26 cellular contexts compared by ENCODE assay signal in genomic region chr13:113668491-113668971, GRCh38. TPM values are rescaled to one million over a fixed set of nuclear protein-coding genes. Genes with fewer than 3 reads are reported as not detected.
DNase-seq lines count a peak whose midpoint lies in the region; ATAC-seq and TF ChIP-seq lines count a peak whose summit lies in the region.
"Had no signal": no experiment of that assay in that cellular context is flagged by ENCODE, and none has a peak within 500 bp of the region (broad histone marks: within the 10 kb centered on the region; RNA-seq: fewer than 3 reads in every experiment).

No MANE protein-coding gene starts in this region.

- ATAC-seq in lower lobe of right lung = no peak
- ATAC-seq: gastroesophageal sphincter had no signal

- peaks cover 7% of the 10 kb centered on the region for H3K27me3 Mint-ChIP-seq in activated naive CD4-positive, alpha-beta T cell treated with anti-CD3 and anti-CD28 coated beads, Interleukin-2, amount 10 ng/mL, durations not matched to agents 7 days and 5 days
- peaks cover 0 to 19% (median 2%) of the 10 kb centered on the region in 3 donors for H3K27me3 Mint-ChIP-seq in CD14-positive monocyte (ENCODE audit: low read depth in 3 of 3)
- H3K27me3 Mint-ChIP-seq: IgD-negative memory B cell had no signal

- no peak for TF ChIP-seq POLR2A in suprapubic skin (IDR thresholded peaks at IDR 0.05)

- peaks cover 4% of the 10 kb centered on the region for H3K9me3 Mint-ChIP-seq in activated naive CD4-positive, alpha-beta T cell treated with anti-CD3 and anti-CD28 coated beads, Interleukin-2, amount 10 ng/mL, durations not matched to agents 7 days and 5 days
- H3K9me3 Mint-ChIP-seq in CD14-positive monocyte = peaks cover 0 to 14% (median 0%) of the 10 kb centered on the region in 7 donors

- DNase-seq in activated naive CD4-positive, alpha-beta T cell treated with anti-CD3 and anti-CD28 coated beads, Interleukin-2, amount 10 ng/mL, durations not matched to agents 7 days and 5 days = peak; percentile 16
- DNase-seq in activated naive CD4-positive, alpha-beta T cell treated with anti-CD3 and anti-CD28 coated beads, Interleukin-2, amount 50 U/mL, for 16 hours = no peak
- peak; percentile 58 for DNase-seq in RPMI8226
- peak; percentile 42 for DNase-seq in lower lobe of right lung
- DNase-seq in suprapubic skin (ENCODE audit: low spot score in 2 of 2) = peak; percentile 43 to 74
- DNase-seq in CD14-positive monocyte (ENCODE audit: low spot score) = no peak
- DNase-seq in AML-193 (lab: John Stamatoyannopoulos, UW) = no peak
- DNase-seq in NCI-H2196 treated with DMSO at 0.1 percent for 48 hours (lab: John Stamatoyannopoulos, UW; ENCODE audit: unreplicated experiment) = no peak
- DNase-seq: activated CD4-positive, alpha-beta T cell treated with anti-CD3 and anti-CD28 coated beads, Interleukin-2, amount 50 U/mL, for 4 hours; cerebellar nuclear complex; DMS 273 treated with DMSO at 0.1 percent for 48 hours; effector memory CD4-positive, alpha-beta T cell; GDM1; NCI-H1417; NCI-H2107; NCI-H524; stimulated activated CD8-positive, alpha-beta memory T cell treated with anti-CD3 and anti-CD28 coated beads, Interleukin-4, amount 100 ng/mL, for 48 hours had no signal

- no peak overlapping the region for H3K27ac Mint-ChIP-seq in activated naive CD4-positive, alpha-beta T cell treated with anti-CD3 and anti-CD28 coated beads, Interleukin-2, amount 10 ng/mL, durations not matched to agents 7 days and 5 days
- H3K27ac Mint-ChIP-seq in CD14-positive monocyte = peak overlapping the region in 1 of 7 donors; percentile 19

- H3K4me1 Mint-ChIP-seq in activated naive CD4-positive, alpha-beta T cell treated with anti-CD3 and anti-CD28 coated beads, Interleukin-2, amount 10 ng/mL, durations not matched to agents 7 days and 5 days = no peaks in the 10 kb centered on the region
- H3K4me1 Mint-ChIP-seq in CD14-positive monocyte = no peaks in the 10 kb centered on the region
- H3K4me1 Mint-ChIP-seq: IgD-negative memory B cell had no signal

- no peak overlapping the region for H3K4me3 Mint-ChIP-seq in activated naive CD4-positive, alpha-beta T cell treated with anti-CD3 and anti-CD28 coated beads, Interleukin-2, amount 10 ng/mL, durations not matched to agents 7 days and 5 days
- no peak overlapping the region for H3K4me3 Mint-ChIP-seq in CD14-positive monocyte
- H3K4me3 Mint-ChIP-seq: IgD-negative memory B cell had no signal

- CTCF ChIA-PET in activated naive CD4-positive, alpha-beta T cell treated with anti-CD3 and anti-CD28 coated beads, Interleukin-2, amount 10 ng/mL, durations not matched to agents 7 days and 5 days (lab: Charles Lee) = no interaction called here

- H3K27me3 ChIP-seq in lower lobe of right lung (ENCODE audit: low read depth) (no peaks in the 10 kb centered on the region), suprapubic skin (no peaks in the 10 kb centered on the region)
- H3K27me3 ChIP-seq: ascending aorta, esophagus muscularis mucosa had no signal

- intact Hi-C loops in lower lobe of right lung (cut with DNase I) = no loop called here
- intact Hi-C loops in CD14-positive monocyte (cut with micrococcal nuclease) = no loop called here

- TF ChIP-seq CTCF in lower lobe of right lung (IDR thresholded peaks at IDR 0.05) (no peak), suprapubic skin (IDR thresholded peaks at IDR 0.05) (no peak), CD14-positive monocyte (IDR thresholded peaks at IDR 0.05) (no peak)

- H3K4me3 ChIP-seq in lower lobe of right lung (no peak overlapping the region), suprapubic skin (no peak overlapping the region)
- H3K4me3 ChIP-seq: ascending aorta, esophagus muscularis mucosa, gastroesophageal sphincter had no signal

- TF ChIP-seq EP300 in suprapubic skin (IDR thresholded peaks at IDR 0.05) = no peak

- WGBS in suprapubic skin = 62% methylated on average over 17 of the region's 24 CpGs

- H3K36me3 ChIP-seq in lower lobe of right lung = no peaks in the 10 kb centered on the region
- no peaks in the 10 kb centered on the region for H3K36me3 ChIP-seq in suprapubic skin
- H3K36me3 ChIP-seq: ascending aorta, esophagus muscularis mucosa, gastroesophageal sphincter, neutrophil had no signal

- no peaks in the 10 kb centered on the region for H3K9me3 ChIP-seq in lower lobe of right lung
- no peaks in the 10 kb centered on the region for H3K9me3 ChIP-seq in suprapubic skin
- H3K9me3 ChIP-seq: ascending aorta, esophagus muscularis mucosa, gastroesophageal sphincter, neutrophil had no signal

- H3K36me3 Mint-ChIP-seq in activated naive CD4-positive, alpha-beta T cell treated with anti-CD3 and anti-CD28 coated beads, Interleukin-2, amount 10 ng/mL, durations not matched to agents 7 days and 5 days = no peaks in the 10 kb centered on the region
- no peaks in the 10 kb centered on the region for H3K36me3 Mint-ChIP-seq in CD14-positive monocyte
- H3K36me3 Mint-ChIP-seq: IgD-negative memory B cell had no signal

- H3K4me1 ChIP-seq in lower lobe of right lung = no peaks in the 10 kb centered on the region
- H3K4me1 ChIP-seq in suprapubic skin = no peaks in the 10 kb centered on the region
- H3K4me1 ChIP-seq: ascending aorta, esophagus muscularis mucosa, gastroesophageal sphincter had no signal

- no peak overlapping the region for H3K27ac ChIP-seq in lower lobe of right lung
- H3K27ac ChIP-seq in suprapubic skin = no peak overlapping the region
- H3K27ac ChIP-seq: ascending aorta, C4-2B, esophagus muscularis mucosa, gastroesophageal sphincter, neutrophil had no signal

RNA-seq across cellular contexts. Expression of gene GRK1, which starts 1.5 kb away (rescaled TPM):
- total RNA-seq in lower lobe of right lung (not detected), suprapubic skin (not detected)
- not detected for polyA plus RNA-seq in CD14-positive monocyte
- total RNA-seq: ascending aorta, MCF 10A, renal cortical epithelial cell had no signal
- polyA plus RNA-seq: IgD-negative memory B cell had no signal

RNA-seq across cellular contexts. Expression of gene ATP4B, which starts 10.5 kb away (rescaled TPM):
- not detected for total RNA-seq in lower lobe of right lung
- not detected for total RNA-seq in suprapubic skin
- not detected for polyA plus RNA-seq in CD14-positive monocyte
- total RNA-seq: ascending aorta; esophagus muscularis mucosa; gastroesophageal sphincter; MCF 10A; renal cortical epithelial cell; T-helper 1 cell treated with Interleukin-12 subunit alpha and Interleukin-12 subunit beta and Interleukin-4 antibody, amounts not matched to agents 30 ng/mL and 1 ng/mL, for 36 hours had no signal
- polyA plus RNA-seq: IgD-negative memory B cell had no signal

Comparison
In these comparisons a context has a peak if more than half of its experiments do, and no peak if none do; other contexts are left out.
1. DNase-seq: peak in activated naive CD4-positive, alpha-beta T cell treated with anti-CD3 and anti-CD28 coated beads, Interleukin-2, amount 10 ng/mL, durations not matched to agents 7 days and 5 days (single experiment), RPMI8226 (single experiment), lower lobe of right lung (single experiment) and suprapubic skin (2 of 2); none in activated naive CD4-positive, alpha-beta T cell treated with anti-CD3 and anti-CD28 coated beads, Interleukin-2, amount 50 U/mL, for 16 hours (single experiment), CD14-positive monocyte (single experiment), AML-193 (0 of 2) and NCI-H2196 treated with DMSO at 0.1 percent for 48 hours (single experiment).